ENCODE assay signal across 1 cellular context in genomic region chr5:17192191-17192590, GRCh38.
TF ChIP-seq lines count a peak whose summit lies in the region.

No MANE protein-coding gene starts in this region.

TF ChIP-seq in IMR-90, 13 proteins besides CTCF, POLR2A, EP300 and RAD21:
- no peak for TF ChIP-seq MXI1 (IDR thresholded peaks at IDR 0.05; ENCODE audit: borderline replicate concordance, low read depth, low read length)
- no peak for TF ChIP-seq BHLHE40 (IDR thresholded peaks at IDR 0.05; ENCODE audit: low read depth, low read length)
- TF ChIP-seq MAFK (IDR thresholded peaks at IDR 0.05; ENCODE audit: low read depth, low read length) = no peak
- no peak for TF ChIP-seq FOS (IDR thresholded peaks at IDR 0.05; ENCODE audit: low read depth, low read length)
- no peak for TF ChIP-seq RCOR1 (IDR thresholded peaks at IDR 0.05; ENCODE audit: insufficient replicate concordance, low read length)
